Comparison of ENCODE assay signal across 1 cellular context in the genomic region with DNA sequence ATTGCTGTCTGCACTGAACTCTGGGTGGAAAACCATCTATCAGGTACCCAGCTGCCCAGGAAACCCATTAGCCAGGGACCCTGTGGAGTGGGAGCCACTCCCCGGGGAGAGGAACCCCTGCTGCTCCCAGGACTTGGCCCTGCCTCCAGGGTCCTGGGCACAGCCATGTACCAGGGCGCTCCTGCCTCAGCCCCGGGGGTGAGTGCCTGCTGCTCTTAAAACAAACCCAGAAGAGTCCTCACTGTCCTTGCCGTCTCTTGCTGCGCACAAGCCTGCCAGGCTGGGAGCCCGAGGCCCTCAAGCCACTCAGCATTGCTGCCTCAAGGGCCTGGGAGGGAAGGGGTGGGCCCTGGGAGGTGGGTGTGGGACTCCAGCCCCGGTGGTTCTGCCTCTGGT.
TF ChIP-seq lines count a peak whose summit lies in the region.

No MANE protein-coding gene starts in this region.

TF ChIP-seq in H1, 55 proteins besides CTCF, POLR2A, EP300 and RAD21:
- TF ChIP-seq TAF7 (optimal IDR thresholded peaks at IDR 0.05; ENCODE audit: borderline replicate concordance, low read depth, low read length) (no peak), BACH1 (IDR thresholded peaks at IDR 0.05; ENCODE audit: low read length) (no peak), SIX5 (IDR thresholded peaks at IDR 0.05; ENCODE audit: low read depth, low read length) (no peak), SRF (IDR thresholded peaks at IDR 0.05; ENCODE audit: low read depth, low read length) (no peak), BCL11A (IDR thresholded peaks at IDR 0.05; ENCODE audit: low read depth in 2 of 2, low read length in 2 of 2) (no peak), SAP30 (IDR thresholded peaks at IDR 0.05; ENCODE audit: insufficient read depth, insufficient replicate concordance, low read length) (no peak), CBX5 (IDR thresholded peaks at IDR 0.05; ENCODE audit: low read depth, low read length) (no peak), NRF1 (IDR thresholded peaks at IDR 0.05; ENCODE audit: low read depth, low read length) (no peak), SP1 (IDR thresholded peaks at IDR 0.05; ENCODE audit: low read depth, low read length) (no peak), KDM5A (IDR thresholded peaks at IDR 0.05; ENCODE audit: low read length) (no peak), ASH2L (IDR thresholded peaks at IDR 0.05; ENCODE audit: low read length) (no peak)
